22 cellular contexts compared by ENCODE assay signal in genomic region chr5:10539685-10539998, GRCh38. TPM values are rescaled to one million over a fixed set of nuclear protein-coding genes. Genes with fewer than 3 reads are reported as not detected.
DNase-seq lines count a peak whose midpoint lies in the region; ATAC-seq, FAIRE-seq and TF ChIP-seq lines count a peak whose summit lies in the region.
"Had no signal": no experiment of that assay in that cellular context is flagged by ENCODE, and none has a peak within 500 bp of the region (broad histone marks: within the 10 kb centered on the region; RNA-seq: fewer than 3 reads in every experiment).

No MANE protein-coding gene starts in this region.

- TF ChIP-seq RAD21 in K562 (CRISPR knock-in tag; conservative IDR thresholded peaks at IDR 0.05 in 1 of 2, IDR thresholded peaks at IDR 0.05 in 1 of 2), result no peak

- H3F3A ChIP-seq in GM23248 (ENCODE audit: insufficient read depth), result no peaks in the 10 kb centered on the region

- in situ Hi-C loops in GM23248 (cut with MboI), result no loop called here
- in situ Hi-C loops in K562 (cut with MboI), result no loop called here

- no peak for FAIRE-seq in K562 (lab: Jason Lieb, UNC)
- FAIRE-seq in keratinocyte (lab: Jason Lieb, UNC), result no peak

- TF ChIP-seq POLR2A in K562 (conservative IDR thresholded peaks at IDR 0.05), result no peak
- no peak for TF ChIP-seq POLR2A in uterus (IDR thresholded peaks at IDR 0.05)

- intact Hi-C loops in K562 (cut with micrococcal nuclease) (no loop called here), uterus (cut with DNase I; ENCODE audit: low total_unique reads) (no loop called here)
- intact Hi-C loops in activated CD4-positive, alpha-beta T cell treated with anti-CD3 and anti-CD28 coated beads for 36 hours (cut with DNase I, micrococcal nuclease), result no loop called here

- CTCF ChIA-PET in K562 (lab: Yijun Ruan, JAX; ENCODE audit: low intra/inter-chr PET ratio), result no interaction called here
- CTCF ChIA-PET in activated CD4-positive, alpha-beta T cell treated with anti-CD3 and anti-CD28 coated beads for 36 hours (lab: Charles Lee), result no interaction called here

- no peak for ATAC-seq in K562
- ATAC-seq in HG02981 (IDR thresholded peaks at IDR 0.05; ENCODE audit: unreplicated experiment), result no peak
- no peak for ATAC-seq in activated CD4-positive, alpha-beta T cell treated with anti-CD3 and anti-CD28 coated beads for 36 hours
- no peak for ATAC-seq in GM18520 (IDR thresholded peaks at IDR 0.05; ENCODE audit: unreplicated experiment)
- ATAC-seq: HCT116; stimulated activated memory B cell treated with anti-CD40 and anti-IgM and Interleukin-4, amounts not matched to agents 10 μg/mL and 1 μg/mL and 100 μg/mL, for 72 hours had no signal

- H3K4me1 ChIP-seq in GM23248 (ENCODE audit: insufficient read depth) (peaks cover 36% of the 10 kb centered on the region), K562 (replicated peaks in 1 of 2; ENCODE audit: control insufficient read depth in 2 of 2, insufficient read depth in 2 of 2, low read length in 2 of 2) (peaks cover 8 to 22% of the 10 kb centered on the region in 2 experiments), keratinocyte (ENCODE audit: control insufficient read depth, extremely low read depth, insufficient read depth, low read length) (peaks cover 16% of the 10 kb centered on the region), uterus (peaks cover 0 to 23% of the 10 kb centered on the region in 2 donors)

- H3K9ac ChIP-seq in GM23248, result no peak overlapping the region
- no peak overlapping the region for H3K9ac ChIP-seq in K562 (ENCODE audit: insufficient read depth in 1 of 2, low read depth in 2 of 2, low read length in 2 of 2)
- H3K9ac ChIP-seq in keratinocyte (ENCODE audit: control insufficient read depth, extremely low read depth, insufficient read depth, low read length), result no peak overlapping the region

- H3K9me3 ChIP-seq in GM23248 (ENCODE audit: low read depth) (no peaks in the 10 kb centered on the region), K562 (replicated peaks; ENCODE audit: control insufficient read depth, insufficient read depth, low read depth, low read length) (no peaks in the 10 kb centered on the region), keratinocyte (ENCODE audit: control insufficient read depth, low read depth, low read length) (no peaks in the 10 kb centered on the region), uterus (no peaks in the 10 kb centered on the region)
- H3K9me3 ChIP-seq: tibial artery had no signal

- H3K36me3 ChIP-seq in GM23248 (ENCODE audit: low read depth) (no peaks in the 10 kb centered on the region), K562 (ENCODE audit: control insufficient read depth, insufficient read depth, low read length) (no peaks in the 10 kb centered on the region), keratinocyte (ENCODE audit: control insufficient read depth in 2 of 2, extremely low read depth in 1 of 2, insufficient read depth in 2 of 2, low read length in 2 of 2) (no peaks in the 10 kb centered on the region), uterus (no peaks in the 10 kb centered on the region)
- H3K36me3 ChIP-seq: tibial artery had no signal

- BruUV-seq in K562 (replicated peaks; lab: Mats Ljungman, UMichigan), result no TSS peak

- H3K27ac ChIP-seq in GM23248, result no peak overlapping the region
- no peak overlapping the region for H3K27ac ChIP-seq in K562 (ENCODE audit: extremely low read depth, low read depth, low read length)
- H3K27ac ChIP-seq in keratinocyte (ENCODE audit: control insufficient read depth, insufficient read depth, low read length), result no peak overlapping the region
- peak overlapping the region; percentile 64 to 77 for H3K27ac ChIP-seq in uterus
- H3K27ac ChIP-seq: tibial artery had no signal

- H3K9me3 Mint-ChIP-seq in activated CD4-positive, alpha-beta T cell treated with anti-CD3 and anti-CD28 coated beads for 36 hours (ENCODE audit: low read depth), result no peaks in the 10 kb centered on the region
- H3K9me3 Mint-ChIP-seq: nephron; stimulated activated memory B cell treated with anti-CD40 and anti-IgM and Interleukin-4, amounts not matched to agents 10 μg/mL and 1 μg/mL and 100 μg/mL, for 72 hours had no signal

- POLR2A ChIA-PET in K562 (lab: Yijun Ruan, JAX), result interaction anchor here (0.7 kb wide), 1 partner anchor 87 kb away, joined by 3 read pairs; no protein-coding TSS in a partner anchor
- POLR2A ChIA-PET in activated CD4-positive, alpha-beta T cell treated with anti-CD3 and anti-CD28 coated beads for 36 hours (lab: Charles Lee), result interaction anchor here (0.6 kb wide), 1 partner anchor 133 kb away, joined by 3 read pairs; no protein-coding TSS in a partner anchor

- peaks cover 14% of the 10 kb centered on the region for H3K27me3 Mint-ChIP-seq in activated CD4-positive, alpha-beta T cell treated with anti-CD3 and anti-CD28 coated beads for 36 hours
- H3K27me3 Mint-ChIP-seq: stimulated activated memory B cell treated with anti-CD40 and anti-IgM and Interleukin-4, amounts not matched to agents 10 μg/mL and 1 μg/mL and 100 μg/mL, for 72 hours had no signal

- TF ChIP-seq EP300 in K562 (IDR thresholded peaks at IDR 0.05; ENCODE audit: low read length), result no peak

- no peaks in the 10 kb centered on the region for H3K79me2 ChIP-seq in GM23248 (ENCODE audit: insufficient read depth)
- no peaks in the 10 kb centered on the region for H3K79me2 ChIP-seq in K562 (ENCODE audit: control insufficient read depth, insufficient read depth, low read length)
- no peaks in the 10 kb centered on the region for H3K79me2 ChIP-seq in keratinocyte (ENCODE audit: control insufficient read depth, insufficient read depth, low read length)

- H3K9me1 ChIP-seq in K562 (ENCODE audit: control insufficient read depth, insufficient read depth, low read length), result peaks cover 3% of the 10 kb centered on the region
- H3K9me1 ChIP-seq in keratinocyte (ENCODE audit: control insufficient read depth, extremely low read depth, insufficient read depth, low read length), result no peaks in the 10 kb centered on the region

- WGBS in GM23248 (ENCODE audit: low coverage in 1 of 2, low lambda C conversion rate in 2 of 2, missing lambda C conversion rate in 2 of 2), 2 experiments, result 89 to 95% methylated on average over 3 of the region's 3 CpGs
- 42% methylated on average over 3 of the region's 3 CpGs for WGBS in K562 (ENCODE audit: insufficient coverage, low coverage, missing lambda C conversion rate)

- no peak overlapping the region for H3K4me3 Mint-ChIP-seq in activated CD4-positive, alpha-beta T cell treated with anti-CD3 and anti-CD28 coated beads for 36 hours
- H3K4me3 Mint-ChIP-seq: nephron; stimulated activated memory B cell treated with anti-CD40 and anti-IgM and Interleukin-4, amounts not matched to agents 10 μg/mL and 1 μg/mL and 100 μg/mL, for 72 hours had no signal

- peak; percentile 65 for DNase-seq in GM23248
- DNase-seq in K562 (ENCODE audit: extremely low read depth in 1 of 4, low spot score in 3 of 4), result peak in 1 of 4 experiments; percentile 7
- DNase-seq in keratinocyte (ENCODE audit: low read depth, low spot score), result no peak
- DNase-seq in uterus, result no peak
- DNase-seq in activated CD4-positive, alpha-beta T cell treated with anti-CD3 and anti-CD28 coated beads for 36 hours, result no peak
- DNase-seq: activated CD4-positive, alpha-beta T cell treated with anti-CD3 and anti-CD28 coated beads, Interleukin-2, amount 50 U/mL, for 4 hours; activated naive CD4-positive, alpha-beta T cell treated with Interleukin-2 at 50 U/mL for 16 hours; central memory CD4-positive, alpha-beta T cell; DND-41; glutamatergic neuron; NCI-H1694; NCI-H2227 treated with DMSO at 0.1 percent for 48 hours; NCI-H748 treated with DMSO at 0.1 percent for 48 hours; SHP77 treated with DMSO at 0.1 percent for 48 hours; stimulated activated CD4-positive, alpha-beta T cell treated with anti-CD3 and anti-CD28 coated beads, Interleukin-1b, Interleukin-23, amount 100 ng/mL, for 48 hours; T-helper 1 cell; tibial artery had no signal

- H3K4me3 ChIP-seq in GM23248 (no peak overlapping the region), K562 (no peak overlapping the region), keratinocyte (ENCODE audit: control insufficient read depth in 2 of 3, extremely low read depth in 1 of 3, insufficient read depth in 2 of 3, low read depth in 1 of 3, low read length in 3 of 3) (no peak overlapping the region), uterus (no peak overlapping the region)
- H3K4me3 ChIP-seq: tibial artery had no signal

- H3K36me3 Mint-ChIP-seq in activated CD4-positive, alpha-beta T cell treated with anti-CD3 and anti-CD28 coated beads for 36 hours (ENCODE audit: low read depth), result no peaks in the 10 kb centered on the region
- H3K36me3 Mint-ChIP-seq: stimulated activated memory B cell treated with anti-CD40 and anti-IgM and Interleukin-4, amounts not matched to agents 10 μg/mL and 1 μg/mL and 100 μg/mL, for 72 hours had no signal

- H3K9me2 ChIP-seq in GM23248 (ENCODE audit: insufficient read depth), result no peaks in the 10 kb centered on the region

- H4K20me1 ChIP-seq in GM23248 (ENCODE audit: insufficient read depth), result no peaks in the 10 kb centered on the region
- H4K20me1 ChIP-seq in K562 (replicated peaks; ENCODE audit: control insufficient read depth, insufficient read depth, low read length), result 0 out of 2 replicates have a peak, but pooled peaks cover 3% of the 10 kb centered on the region
- no peaks in the 10 kb centered on the region for H4K20me1 ChIP-seq in keratinocyte (ENCODE audit: control insufficient read depth, extremely low read depth, insufficient read depth, low read length)

- H3K4me1 Mint-ChIP-seq in activated CD4-positive, alpha-beta T cell treated with anti-CD3 and anti-CD28 coated beads for 36 hours, result peaks cover 12% of the 10 kb centered on the region

- H2AFZ ChIP-seq in GM23248 (no peak overlapping the region), K562 (ENCODE audit: low read depth, low read length) (peak overlapping the region; percentile 0; the same call in 1 of the 2 replicates), keratinocyte (ENCODE audit: control insufficient read depth, low read length) (peak overlapping the region; percentile 55)

- peak overlapping the region; percentile 25 for H3K4me2 ChIP-seq in GM23248 (ENCODE audit: unreplicated experiment)
- H3K4me2 ChIP-seq in K562 (ENCODE audit: insufficient read depth, low read length), result no peak overlapping the region
- H3K4me2 ChIP-seq in keratinocyte (ENCODE audit: control insufficient read depth, extremely low read depth, insufficient read depth, low read depth, low read length), result peak overlapping the region; percentile 46

- dilution Hi-C loops in keratinocyte (cut with MboI; ENCODE audit: extremely low pct_ligation_motif_present, low sequenced_read_pairs), result no loop called here

- H3K27ac Mint-ChIP-seq in activated CD4-positive, alpha-beta T cell treated with anti-CD3 and anti-CD28 coated beads for 36 hours, result no peak overlapping the region
- H3K27ac Mint-ChIP-seq: nephron; stimulated activated memory B cell treated with anti-CD40 and anti-IgM and Interleukin-4, amounts not matched to agents 10 μg/mL and 1 μg/mL and 100 μg/mL, for 72 hours had no signal

- no peak for TF ChIP-seq CTCF in K562 (IDR thresholded peaks at IDR 0.05 in 2 of 3, conservative IDR thresholded peaks at IDR 0.05 in 1 of 3; ENCODE audit: insufficient read depth in 2 of 3, low read depth in 1 of 3, low read length in 3 of 3)
- no peak for TF ChIP-seq CTCF in keratinocyte (optimal IDR thresholded peaks at IDR 0.05 in 1 of 3, IDR thresholded peaks at IDR 0.05 in 1 of 3, conservative IDR thresholded peaks at IDR 0.05 in 1 of 3; ENCODE audit: extremely low read depth in 1 of 3, insufficient read depth in 2 of 3, low read length in 3 of 3)
- no peak for TF ChIP-seq CTCF in uterus (IDR thresholded peaks at IDR 0.05)

- H3K27me3 ChIP-seq in GM23248 (replicated peaks; ENCODE audit: insufficient read depth), result no peaks in the 10 kb centered on the region
- H3K27me3 ChIP-seq in K562 (ENCODE audit: control insufficient read depth in 2 of 2, insufficient read depth in 2 of 2, low read length in 2 of 2), result peaks cover 17 to 52% of the 10 kb centered on the region in 2 experiments; a peak in 4 of 5 replicates
- peaks cover 7% of the 10 kb centered on the region for H3K27me3 ChIP-seq in keratinocyte (ENCODE audit: control insufficient read depth, extremely low read depth, insufficient read depth, low read length)
- no peaks in the 10 kb centered on the region for H3K27me3 ChIP-seq in uterus

RNA-seq across cellular contexts. Expression of gene ANKRD33B, which starts 24.2 kb away (rescaled TPM):
- 1.5 and 2.4 TPM in 2 replicates for total RNA-seq in GM23248 (2014; rRNA removed; shearing (Covaris generic))
- polyA plus RNA-seq in GM23248 (2016; fragmentation: Nextera tagmentation; extraction: Ambion mirVana) (0.57 and 0.71 TPM in 2 replicates), K562 (2011; rRNA removed) (0.08 and 0.17 TPM in 2 replicates), K562 (2014; fragmentation: Illumina TruSeq; extraction: Trizol) (0.43 and 0.54 TPM in 2 replicates), K562 (2014; fragmentation: Nextera tagmentation; extraction: Ambion mirVana) (under 1 TPM; 0.10 to 0.17 TPM), K562 (2014; rRNA removed) (0.16 and 0.33 TPM in 2 replicates), keratinocyte (0.97 to 2.0 TPM (median 1.9 TPM) in 3 replicates)
- 1.3 and 1.7 TPM in 2 replicates for total RNA-seq in K562 (2011; cell fraction: chromatin; rRNA removed; ENCODE audit: low replicate concordance)
- 1.5 and 1.6 TPM in 2 replicates for total RNA-seq in K562 (2011; cell fraction: nucleolus; rRNA removed)
- total RNA-seq in K562 (2011; cell fraction: nucleoplasm; rRNA removed), result 1.5 and 1.7 TPM in 2 replicates
- total RNA-seq in K562 (2014; rRNA removed) (0.45 and 0.53 TPM in 2 replicates), K562 (2014; rRNA removed; fragmentation: Illumina TruSeq; extraction: Trizol) (0.38 and 0.40 TPM in 2 replicates), K562 (2015; rRNA removed; fragmentation: Illumina TruSeq; extraction: Trizol) (1.5 TPM in 2 replicates), K562 (2021) (1.3 and 1.7 TPM in 2 replicates), uterus (10 to 100 TPM in 1 of 4 donors, 1 to 10 TPM in 3; 2.1 to 24.1 (median 7.6) TPM)
- 0.15 and 0.21 TPM in 2 replicates for polyA plus RNA-seq in K562 (2011; cell fraction: cytosol; rRNA removed)
- polyA plus RNA-seq in K562 (2011; cell fraction: nucleus; rRNA removed), result 0.24 and 0.44 TPM in 2 replicates
- polyA plus RNA-seq in K562 (2012), result 1.5 and 3.9 TPM in 2 replicates
- 0.36 and 0.67 TPM in 2 replicates for polyA minus RNA-seq in K562 (2011; rRNA and poly(A)+ RNA removed)
- polyA minus RNA-seq in K562 (2011; cell fraction: cytosol; rRNA and poly(A)+ RNA removed), result 0.36 and 1.2 TPM in 2 replicates
- polyA minus RNA-seq in K562 (2011; cell fraction: nucleus; rRNA and poly(A)+ RNA removed), result 0.78 and 0.81 TPM in 2 replicates
- 0.46 TPM for polyA plus RNA-seq in keratinocyte (2011; ENCODE audit: low read depth)
- 1.2 and 1.4 TPM in 2 replicates for polyA plus RNA-seq in keratinocyte (2011; cell fraction: cytosol; rRNA removed)
- 3.9 and 4.2 TPM in 2 replicates for polyA plus RNA-seq in keratinocyte (2011; cell fraction: nucleus; rRNA removed)
- polyA plus RNA-seq in keratinocyte (2012; ENCODE audit: low replicate concordance), result 0.82 and 2.5 TPM in 2 replicates
- 3.3 to 7.7 TPM (median 6.4 TPM) in 3 replicates for polyA minus RNA-seq in keratinocyte
- 4.0 TPM for polyA minus RNA-seq in keratinocyte (2011; cell fraction: cytosol; rRNA and poly(A)+ RNA removed)
- polyA minus RNA-seq in keratinocyte (2011; cell fraction: nucleus; rRNA and poly(A)+ RNA removed), result 6.0 and 8.5 TPM in 2 replicates
- total RNA-seq in activated CD4-positive, alpha-beta T cell treated with anti-CD3 and anti-CD28 coated beads for 36 hours, result 1 to 10 TPM; 4.6 to 4.9 TPM

Comparison
In these comparisons a context has a peak if more than half of its experiments do, and no peak if none do; other contexts are left out.
1. H3K27ac ChIP-seq: peak in uterus (2 of 2); none in GM23248 (single experiment), K562 (single experiment) and keratinocyte (single experiment).